In the genomic region with DNA sequence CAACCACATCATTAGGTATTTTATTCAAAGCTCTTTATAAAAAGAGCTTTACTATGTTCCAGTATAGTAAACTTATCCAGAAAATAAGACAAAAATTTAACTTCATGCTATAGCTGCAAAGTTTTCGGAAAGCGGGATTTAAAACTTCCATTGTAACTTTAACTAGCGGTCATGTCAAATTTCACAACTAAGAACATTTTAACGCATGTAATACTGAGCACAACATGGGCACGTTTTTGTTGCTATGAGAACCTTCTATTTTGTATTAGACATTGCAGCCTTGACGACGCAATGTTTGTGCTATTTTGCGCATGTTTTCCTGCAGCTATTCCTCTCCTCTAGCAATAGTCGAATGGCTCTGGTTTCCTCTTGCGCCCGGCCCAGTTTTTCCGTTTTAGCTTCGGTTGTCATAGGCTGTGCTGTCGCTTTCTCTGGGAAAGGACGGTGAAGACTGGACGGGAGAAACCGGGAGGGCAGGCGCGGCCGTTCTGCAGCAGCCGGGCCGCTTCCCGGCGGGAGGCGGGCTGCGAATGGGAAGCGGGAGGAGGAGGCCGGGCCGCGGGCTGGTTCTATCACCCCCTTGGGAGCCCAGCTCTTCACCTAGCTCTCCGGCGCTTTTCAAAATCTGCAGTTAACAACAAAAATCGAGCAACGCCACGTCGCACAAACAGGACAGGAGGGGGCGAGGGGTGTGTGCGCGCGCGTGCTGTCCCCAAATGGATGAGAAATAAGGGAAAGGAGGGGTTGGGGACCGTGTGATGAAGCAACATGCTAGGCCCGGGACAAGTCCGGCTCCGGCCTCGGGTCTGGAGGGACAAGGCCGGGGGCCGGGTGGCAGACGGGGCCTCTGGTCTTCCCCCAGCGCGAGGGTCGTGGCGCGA, we compare ENCODE assay signal across 8 cellular contexts.
DNase-seq lines count a peak whose midpoint lies in the region; ATAC-seq, FAIRE-seq and TF ChIP-seq lines count a peak whose summit lies in the region.

No MANE protein-coding gene starts in this region.

- H2AK5ac ChIP-seq in mesendoderm (ENCODE audit: low read length) = no peak overlapping the region

- H3K4me1 ChIP-seq in BE2C = peaks cover 2% of the 10 kb centered on the region
- no peaks in the 10 kb centered on the region for H3K4me1 ChIP-seq in mesendoderm (ENCODE audit: control insufficient read depth, low read depth, low read length)

- H3K36me3 ChIP-seq in BE2C (no peaks in the 10 kb centered on the region), mesendoderm (ENCODE audit: control insufficient read depth, insufficient read depth, low read length) (no peaks in the 10 kb centered on the region)

- H4K8ac ChIP-seq in mesendoderm (ENCODE audit: low read depth, low read length) = no peak overlapping the region

- peak overlapping the region; percentile 16 for H2BK120ac ChIP-seq in mesendoderm (ENCODE audit: low read depth, low read length)

- H2BK15ac ChIP-seq in mesendoderm (replicated peaks; ENCODE audit: low read depth) = no peak overlapping the region

- peak overlapping the region; percentile 95 for H3K27ac Mint-ChIP-seq in activated CD8-positive, alpha-beta T cell treated with anti-CD3 and anti-CD28 coated beads, Interleukin-2, amount 10 ng/mL, durations not matched to agents 7 days and 5 days
- H3K27ac Mint-ChIP-seq in effector memory CD8-positive, alpha-beta T cell = peak overlapping the region; percentile 100

- peak overlapping the region; percentile 72 for H3K4me2 ChIP-seq in mesendoderm (ENCODE audit: low read length)

- peaks cover 4% of the 10 kb centered on the region for H3K36me3 Mint-ChIP-seq in activated CD8-positive, alpha-beta T cell treated with anti-CD3 and anti-CD28 coated beads, Interleukin-2, amount 10 ng/mL, durations not matched to agents 7 days and 5 days (ENCODE audit: low read depth)
- H3K36me3 Mint-ChIP-seq in effector memory CD8-positive, alpha-beta T cell (ENCODE audit: insufficient read depth) = peaks cover 38% of the 10 kb centered on the region

- peak overlapping the region; percentile 81 for H3K18ac ChIP-seq in mesendoderm (ENCODE audit: low read length)

- ATAC-seq in HG03520 (IDR thresholded peaks at IDR 0.05; ENCODE audit: unreplicated experiment) = peak; percentile 23
- ATAC-seq in activated CD8-positive, alpha-beta T cell treated with anti-CD3 and anti-CD28 coated beads, Interleukin-2, amount 10 ng/mL, durations not matched to agents 7 days and 5 days = peak; percentile 20
- ATAC-seq in effector memory CD8-positive, alpha-beta T cell (replicated peaks) = peak; percentile 41

- peak overlapping the region; percentile 93 for H3K56ac ChIP-seq in mesendoderm (ENCODE audit: low read length)

- H3K23ac ChIP-seq in mesendoderm (ENCODE audit: low read length) = peak overlapping the region; percentile 56

- H3K9ac ChIP-seq in mesendoderm (ENCODE audit: low read length) = peak overlapping the region; percentile 95

- no CpG with 5 or more reads among the region's 54 CpGs for WGBS in mesendoderm (ENCODE audit: extremely low coverage, insufficient coverage, low lambda C conversion rate)

- H3K27ac ChIP-seq in mesendoderm (ENCODE audit: low read depth, low read length) = peak overlapping the region; percentile 99

- H3K4me3 Mint-ChIP-seq in activated CD8-positive, alpha-beta T cell treated with anti-CD3 and anti-CD28 coated beads, Interleukin-2, amount 10 ng/mL, durations not matched to agents 7 days and 5 days = peak overlapping the region; percentile 86
- H3K4me3 Mint-ChIP-seq in effector memory CD8-positive, alpha-beta T cell = peak overlapping the region; percentile 95

- H3K4me3 ChIP-seq in BE2C (ENCODE audit: low read depth, low read length) (peak overlapping the region; percentile 68), mesendoderm (ENCODE audit: low read length) (peak overlapping the region; percentile 53)

- no peaks in the 10 kb centered on the region for H3K79me1 ChIP-seq in mesendoderm (ENCODE audit: low read length)

- peak overlapping the region; percentile 26 for H4K5ac ChIP-seq in mesendoderm (ENCODE audit: low read length)

- CTCF ChIA-PET in activated CD8-positive, alpha-beta T cell treated with anti-CD3 and anti-CD28 coated beads, Interleukin-2, amount 10 ng/mL, durations not matched to agents 7 days and 5 days (lab: Charles Lee) = interaction anchor here (0.7 to 1.5 kb wide), 9 partner anchors 30 to 520 kb away, joined by 3 to 10 read pairs (median 3); a partner anchor contains a TSS

- H2BK5ac ChIP-seq in mesendoderm (ENCODE audit: low read length) = peak overlapping the region; percentile 83

- H3K79me2 ChIP-seq in mesendoderm (ENCODE audit: control insufficient read depth, insufficient read depth, low read length) = no peaks in the 10 kb centered on the region

- H3K9me3 ChIP-seq in BE2C = no peaks in the 10 kb centered on the region

- peak; percentile 80 for FAIRE-seq in GM19239 (lab: Jason Lieb, UNC)

- H3K9me3 Mint-ChIP-seq in activated CD8-positive, alpha-beta T cell treated with anti-CD3 and anti-CD28 coated beads, Interleukin-2, amount 10 ng/mL, durations not matched to agents 7 days and 5 days (ENCODE audit: insufficient read depth) = no peaks in the 10 kb centered on the region
- no peaks in the 10 kb centered on the region for H3K9me3 Mint-ChIP-seq in effector memory CD8-positive, alpha-beta T cell

- DNase-seq in BE2C = peak; percentile 80
- no peak for DNase-seq in GM19239 (ENCODE audit: insufficient read length, low spot score)
- DNase-seq in NCI-H526 treated with DMSO at 0.1 percent for 48 hours (lab: John Stamatoyannopoulos, UW) = peak; percentile 55
- peak; percentile 64 for DNase-seq in activated CD8-positive, alpha-beta T cell treated with anti-CD3 and anti-CD28 coated beads, Interleukin-2, amount 10 ng/mL, durations not matched to agents 7 days and 5 days
- peak; percentile 65 to 75 (median 68) for DNase-seq in effector memory CD8-positive, alpha-beta T cell
- peak; percentile 94 for DNase-seq in mesendoderm
- DNase-seq in stimulated activated CD8-positive, alpha-beta memory T cell treated with anti-CD3 and anti-CD28 coated beads, Interleukin-15, amount 100 ng/mL, for 48 hours (ENCODE audit: low read depth in 2 of 2) = peak; percentile 20 to 30

- TF ChIP-seq CTCF in BE2C (IDR thresholded peaks at IDR 0.05; ENCODE audit: low read depth, low read length) = no peak

- H3K4ac ChIP-seq in mesendoderm (ENCODE audit: low read depth, low read length) = peak overlapping the region; percentile 89

- H3K4me1 Mint-ChIP-seq in activated CD8-positive, alpha-beta T cell treated with anti-CD3 and anti-CD28 coated beads, Interleukin-2, amount 10 ng/mL, durations not matched to agents 7 days and 5 days (ENCODE audit: low read depth) = peaks cover 18% of the 10 kb centered on the region
- peaks cover 9 to 12% of the 10 kb centered on the region in 2 donors for H3K4me1 Mint-ChIP-seq in effector memory CD8-positive, alpha-beta T cell (ENCODE audit: low read depth in 2 of 2)

- H3K27me3 ChIP-seq in BE2C (no peaks in the 10 kb centered on the region), mesendoderm (ENCODE audit: insufficient read depth, low read length, poor library complexity) (no peaks in the 10 kb centered on the region)

- POLR2A ChIA-PET in activated CD8-positive, alpha-beta T cell treated with anti-CD3 and anti-CD28 coated beads, Interleukin-2, amount 10 ng/mL, durations not matched to agents 7 days and 5 days (lab: Charles Lee) = interaction anchor here (0.8 to 4.2 kb wide), 8 partner anchors 9 to 316 kb away, joined by 3 to 41 read pairs (median 4); a partner anchor contains a TSS

- no peaks in the 10 kb centered on the region for H3K27me3 Mint-ChIP-seq in activated CD8-positive, alpha-beta T cell treated with anti-CD3 and anti-CD28 coated beads, Interleukin-2, amount 10 ng/mL, durations not matched to agents 7 days and 5 days (ENCODE audit: low read depth)
- H3K27me3 Mint-ChIP-seq in effector memory CD8-positive, alpha-beta T cell = no peaks in the 10 kb centered on the region
